20 cellular contexts compared by ENCODE assay signal in the genomic region with DNA sequence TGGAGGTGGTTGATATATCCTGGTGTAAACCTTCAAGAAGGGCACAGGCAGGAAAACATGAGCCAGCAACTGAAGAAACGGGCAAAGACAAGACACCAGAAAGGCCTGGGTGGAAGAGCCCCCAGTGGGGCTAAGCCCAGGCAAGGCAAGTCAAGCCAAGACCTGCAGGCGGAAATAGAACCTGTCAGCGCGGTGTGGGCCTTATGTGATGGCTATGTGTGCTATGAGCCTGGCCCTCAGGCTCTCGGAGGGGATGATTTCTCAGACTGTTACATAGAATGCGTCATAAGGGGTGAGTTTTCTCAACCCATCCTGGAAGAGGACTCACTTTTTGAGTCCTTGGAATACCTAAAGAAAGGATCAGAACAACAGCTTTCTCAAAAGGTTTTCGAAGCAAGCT. TPM values are rescaled to one million over a fixed set of nuclear protein-coding genes. Genes with fewer than 3 reads are reported as not detected.
DNase-seq lines count a peak whose midpoint lies in the region; ATAC-seq and TF ChIP-seq lines count a peak whose summit lies in the region.
"Had no signal": no experiment of that assay in that cellular context is flagged by ENCODE, and none has a peak within 500 bp of the region (broad histone marks: within the 10 kb centered on the region; RNA-seq: fewer than 3 reads in every experiment).

No MANE protein-coding gene starts in this region.

- H3K9me3 Mint-ChIP-seq in WTC11 (peaks cover 4% of the 10 kb centered on the region; the same call in 1 of the 2 replicates), CD14-positive monocyte (peaks cover 3 to 13% (median 10%) of the 10 kb centered on the region in 7 donors)

- peak; percentile 9; the same call in 1 of the 2 replicates for ATAC-seq in WTC11

- H3K27ac Mint-ChIP-seq in WTC11, result peak overlapping the region; percentile 45
- H3K27ac Mint-ChIP-seq in CD14-positive monocyte, result no peak overlapping the region
- H3K27ac Mint-ChIP-seq: CD4-positive, CD25-positive, alpha-beta regulatory T cell had no signal

- DNase-seq in ELR (ENCODE audit: low read depth) (peak; percentile 32), M059J (ENCODE audit: low read depth) (peak; percentile 59), WTC11 (ENCODE audit: low spot score) (no peak), hepatocyte (ENCODE audit: low spot score) (no peak), NCI-H2196 (lab: John Stamatoyannopoulos, UW; ENCODE audit: unreplicated experiment) (no peak), SW 1271 (lab: John Stamatoyannopoulos, UW) (no peak), CD14-positive monocyte (ENCODE audit: low spot score) (no peak), NCI-H345 treated with DMSO at 0.1 percent for 48 hours (lab: John Stamatoyannopoulos, UW; ENCODE audit: unreplicated experiment) (no peak)
- DNase-seq: CD4-positive, CD25-positive, alpha-beta regulatory T cell; NCI-H1092 treated with DMSO at 0.1 percent for 48 hours; NCI-H1436 treated with DMSO at 0.1 percent for 48 hours; NCI-H187 treated with DMSO at 0.1 percent for 48 hours; NCI-H2171 treated with DMSO at 0.1 percent for 48 hours; NCI-H446; NCI-H524 treated with DMSO at 0.1 percent for 48 hours; NCI-H774; SHP77 treated with DMSO at 0.1 percent for 48 hours had no signal

- no peaks in the 10 kb centered on the region for H3K4me1 ChIP-seq in hepatocyte (ENCODE audit: insufficient read depth)

- CTCF ChIA-PET in WTC11 (lab: Charles Lee), result no interaction called here

- intact Hi-C loops in CD14-positive monocyte (cut with micrococcal nuclease), result no loop called here

- WGBS in hepatocyte (ENCODE audit: low lambda C conversion rate, missing lambda C conversion rate), result 98% methylated on average over 7 of the region's 7 CpGs

- H3K4me1 Mint-ChIP-seq in WTC11 (peaks cover 66% of the 10 kb centered on the region), CD14-positive monocyte (no peaks in the 10 kb centered on the region)
- H3K4me1 Mint-ChIP-seq: CD4-positive, CD25-positive, alpha-beta regulatory T cell had no signal

- H3K9me3 ChIP-seq in hepatocyte (ENCODE audit: low read depth), result no peaks in the 10 kb centered on the region

- POLR2A ChIA-PET in WTC11 (lab: Charles Lee), result no interaction called here

- no peaks in the 10 kb centered on the region; the same call in 1 of the 2 replicates for H3K27me3 Mint-ChIP-seq in WTC11 (ENCODE audit: low read depth)
- peaks cover 0 to 6% (median 2%) of the 10 kb centered on the region in 3 donors for H3K27me3 Mint-ChIP-seq in CD14-positive monocyte (ENCODE audit: low read depth in 3 of 3)
- H3K27me3 Mint-ChIP-seq: CD4-positive, CD25-positive, alpha-beta regulatory T cell had no signal

- peak overlapping the region; percentile 31 for H3K27ac ChIP-seq in hepatocyte
- H3K27ac ChIP-seq: HL-60 had no signal

- H3K4me3 ChIP-seq in hepatocyte, result no peak overlapping the region

- H4K20me1 ChIP-seq in hepatocyte (ENCODE audit: insufficient read depth, poor library complexity, severe bottlenecking), result no peaks in the 10 kb centered on the region

- TF ChIP-seq CTCF in WTC11 (IDR thresholded peaks at IDR 0.05), result no peak
- TF ChIP-seq CTCF in hepatocyte (IDR thresholded peaks at IDR 0.05; ENCODE audit: poor library complexity), result no peak
- no peak for TF ChIP-seq CTCF in CD14-positive monocyte (IDR thresholded peaks at IDR 0.05)

- no peaks in the 10 kb centered on the region for H3K36me3 ChIP-seq in hepatocyte (replicated peaks; ENCODE audit: insufficient read depth, low read depth)

- no peak overlapping the region for H3K4me2 ChIP-seq in hepatocyte

- H3K36me3 Mint-ChIP-seq in WTC11 (peaks cover 83% of the 10 kb centered on the region), CD14-positive monocyte (no peaks in the 10 kb centered on the region)
- H3K36me3 Mint-ChIP-seq: CD4-positive, CD25-positive, alpha-beta regulatory T cell had no signal

- H3K4me3 Mint-ChIP-seq in WTC11, result peak overlapping the region; percentile 24; the same call in 1 of the 2 replicates
- no peak overlapping the region for H3K4me3 Mint-ChIP-seq in CD14-positive monocyte
- H3K4me3 Mint-ChIP-seq: CD4-positive, CD25-positive, alpha-beta regulatory T cell had no signal

- no peaks in the 10 kb centered on the region for H3K79me2 ChIP-seq in hepatocyte

- H3K27me3 ChIP-seq in hepatocyte, result no peaks in the 10 kb centered on the region

- H3K9me2 ChIP-seq in hepatocyte (replicated peaks; ENCODE audit: insufficient read depth), result no peaks in the 10 kb centered on the region

- H2AFZ ChIP-seq in hepatocyte, result no peak overlapping the region

TF ChIP-seq in WTC11, 78 proteins besides CTCF, POLR2A, EP300 and RAD21:
- TF ChIP-seq, protein P1, sequence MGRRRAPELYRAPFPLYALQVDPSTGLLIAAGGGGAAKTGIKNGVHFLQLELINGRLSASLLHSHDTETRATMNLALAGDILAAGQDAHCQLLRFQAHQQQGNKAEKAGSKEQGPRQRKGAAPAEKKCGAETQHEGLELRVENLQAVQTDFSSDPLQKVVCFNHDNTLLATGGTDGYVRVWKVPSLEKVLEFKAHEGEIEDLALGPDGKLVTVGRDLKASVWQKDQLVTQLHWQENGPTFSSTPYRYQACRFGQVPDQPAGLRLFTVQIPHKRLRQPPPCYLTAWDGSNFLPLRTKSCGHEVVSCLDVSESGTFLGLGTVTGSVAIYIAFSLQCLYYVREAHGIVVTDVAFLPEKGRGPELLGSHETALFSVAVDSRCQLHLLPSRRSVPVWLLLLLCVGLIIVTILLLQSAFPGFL (CRISPR knock-in tag; IDR thresholded peaks at IDR 0.05; ENCODE audit: borderline replicate concordance), result no peak
- no peak for TF ChIP-seq PRRX2 (CRISPR knock-in tag; IDR thresholded peaks at IDR 0.05)
- TF ChIP-seq ZNF138 (CRISPR knock-in tag; conservative IDR thresholded peaks at IDR 0.05), result no peak
- TF ChIP-seq, protein P2, sequence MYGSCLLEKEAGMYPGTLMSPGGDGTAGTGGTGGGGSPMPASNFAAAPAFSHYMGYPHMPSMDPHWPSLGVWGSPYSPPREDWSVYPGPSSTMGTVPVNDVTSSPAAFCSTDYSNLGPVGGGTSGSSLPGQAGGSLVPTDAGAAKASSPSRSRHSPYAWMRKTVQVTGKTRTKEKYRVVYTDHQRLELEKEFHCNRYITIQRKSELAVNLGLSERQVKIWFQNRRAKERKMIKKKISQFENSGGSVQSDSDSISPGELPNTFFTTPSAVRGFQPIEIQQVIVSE (CRISPR knock-in tag; IDR thresholded peaks at IDR 0.05; ENCODE audit: borderline replicate concordance), result no peak
- TF ChIP-seq ELF4 (CRISPR knock-in tag; IDR thresholded peaks at IDR 0.05; ENCODE audit: low read depth), result no peak
- TF ChIP-seq ZNF232 (CRISPR knock-in tag; IDR thresholded peaks at IDR 0.05), result no peak

RNA-seq across cellular contexts. Expression of a gene that starts 7.2 kb away (rescaled TPM):
- 0.07 TPM in 1 of 2 replicates, not detected in the other for total RNA-seq in M059J (2014; rRNA removed; shearing (Covaris generic))
- total RNA-seq in WTC11 (2021) (120 to 128 TPM (median 122 TPM) in 3 replicates), hepatocyte (4.5 and 7.1 TPM in 2 replicates)
- polyA plus RNA-seq in hepatocyte (4.4 and 10.1 TPM in 2 replicates), CD14-positive monocyte (not detected)
- total RNA-seq: CD4-positive, CD25-positive, alpha-beta regulatory T cell; HT-29 had no signal
- polyA plus RNA-seq: BJ; CD4-positive, CD25-positive, alpha-beta regulatory T cell had no signal

Comparison
In these comparisons a context has a peak if more than half of its experiments do, and no peak if none do; other contexts are left out.
1. DNase-seq: peak in ELR (single experiment) and M059J (single experiment); none in WTC11 (single experiment), hepatocyte (single experiment), NCI-H2196 (single experiment), SW 1271 (0 of 2), CD14-positive monocyte (single experiment) and NCI-H345 treated with DMSO at 0.1 percent for 48 hours (single experiment).
2. RNA of a gene that starts 7.2 kb away (total RNA-seq): 120 to 128 TPM in WTC11; 4.5 to 7.1 TPM in hepatocyte and 0.07 TPM in M059J; every median in the first group is over 10 times any median in the second.